1 cellular context compared by ENCODE assay signal in genomic region chr15:34365073-34365825, GRCh38.
TF ChIP-seq lines count a peak whose summit lies in the region.

No MANE protein-coding gene starts in this region.

TF ChIP-seq in endothelial cell of umbilical vein, 7 proteins besides CTCF, POLR2A, EP300 and RAD21 (continued from another document):
- TF ChIP-seq POLR2AphosphoS5 (IDR thresholded peaks at IDR 0.05; ENCODE audit: insufficient read depth, low read depth, low read length) (no peak), FOS (IDR thresholded peaks at IDR 0.05; ENCODE audit: borderline replicate concordance, insufficient read depth, low read length) (no peak)
